In genomic region chr12:112005419-112006395, GRCh38 we compare ENCODE assay signal across 9 cellular contexts. TPM values are rescaled to one million over a fixed set of nuclear protein-coding genes. Genes with fewer than 3 reads are reported as not detected.
DNase-seq lines count a peak whose midpoint lies in the region; ATAC-seq and TF ChIP-seq lines count a peak whose summit lies in the region.
"Had no signal": no experiment of that assay in that cellular context is flagged by ENCODE, and none has a peak within 500 bp of the region (broad histone marks: within the 10 kb centered on the region; RNA-seq: fewer than 3 reads in every experiment).

No MANE protein-coding gene starts in this region.

- H3K27me3 Mint-ChIP-seq in GM23338 (ENCODE audit: insufficient read depth, low read depth, poor library complexity) (peaks cover 2% of the 10 kb centered on the region), neural progenitor cell (ENCODE audit: insufficient read depth, low read depth) (no peaks in the 10 kb centered on the region)
- H3K27me3 Mint-ChIP-seq in activated CD4-positive, alpha-beta memory T cell treated with anti-CD3 and anti-CD28 coated beads, Interleukin-2, amount 10 ng/mL, durations not matched to agents 7 days and 5 days, result no peaks in the 10 kb centered on the region

- peak overlapping the region; percentile 12; the same call in 1 of the 2 replicates for H3K4me2 ChIP-seq in GM23338
- H3K4me2 ChIP-seq in neural progenitor cell, result peak overlapping the region; percentile 7

- no peaks in the 10 kb centered on the region for H3K9me3 ChIP-seq in neural progenitor cell (ENCODE audit: low read depth)

- H3K4me3 ChIP-seq in GM23338 (no peak overlapping the region), epithelial cell of esophagus (ENCODE audit: low read length) (no peak overlapping the region), neural progenitor cell (no peak overlapping the region)

- POLR2A ChIA-PET in activated CD4-positive, alpha-beta memory T cell treated with anti-CD3 and anti-CD28 coated beads, Interleukin-2, amount 10 ng/mL, durations not matched to agents 7 days and 5 days (lab: Charles Lee), result interaction anchor here (1.0 to 5.1 kb wide), 4 partner anchors 9 to 53 kb away, joined by 3 to 42 read pairs (median 5); no protein-coding TSS in a partner anchor

- no peak overlapping the region for H3K9ac ChIP-seq in neural progenitor cell

- TF ChIP-seq CTCF in GM23338 (conservative IDR thresholded peaks at IDR 0.05; ENCODE audit: low read depth in 2 of 2) (no peak), epithelial cell of esophagus (IDR thresholded peaks at IDR 0.05; ENCODE audit: insufficient read depth, low read depth, low read length, missing control alignments) (no peak), neural progenitor cell (IDR thresholded peaks at IDR 0.05) (no peak)

- H3K36me3 Mint-ChIP-seq in GM23338 (ENCODE audit: low read depth), result peaks cover 7% of the 10 kb centered on the region; the same call in 2 of the 3 replicates
- H3K36me3 Mint-ChIP-seq in neural progenitor cell, result peaks cover 5% of the 10 kb centered on the region
- peaks cover 35% of the 10 kb centered on the region for H3K36me3 Mint-ChIP-seq in activated CD4-positive, alpha-beta memory T cell treated with anti-CD3 and anti-CD28 coated beads, Interleukin-2, amount 10 ng/mL, durations not matched to agents 7 days and 5 days (ENCODE audit: low read depth)

- H3F3A ChIP-seq in GM23338 (replicated peaks; ENCODE audit: low read depth) (0 out of 2 replicates have a peak, but pooled peaks cover 6% of the 10 kb centered on the region), neural progenitor cell (ENCODE audit: low read depth) (peaks cover 17% of the 10 kb centered on the region)

- DNase-seq in GM23338 (ENCODE audit: low spot score) (peak; percentile 88), NCI-H460 (ENCODE audit: extremely low read depth, low read depth) (peak; percentile 32), epithelial cell of esophagus (ENCODE audit: low read depth) (peak; percentile 51), neural progenitor cell (ENCODE audit: low spot score) (peak; percentile 35), NCI-H524 (lab: John Stamatoyannopoulos, UW) (no peak), NCI-H2227 treated with DMSO at 0.1 percent for 48 hours (lab: John Stamatoyannopoulos, UW) (no peak)
- no peak for DNase-seq in stimulated activated CD4-positive, alpha-beta T cell treated with anti-CD3 and anti-CD28 coated beads, Interleukin-4, amount 100 ng/mL, for 4 hours
- no peak for DNase-seq in activated CD4-positive, alpha-beta memory T cell treated with anti-CD3 and anti-CD28 coated beads, Interleukin-2, amount 10 ng/mL, durations not matched to agents 7 days and 5 days
- DNase-seq: hypothalamus had no signal

- H3K9me2 ChIP-seq in GM23338 (ENCODE audit: insufficient read depth), result no peaks in the 10 kb centered on the region

- H3K4me1 ChIP-seq in GM23338 (ENCODE audit: insufficient read depth) (peaks cover 4% of the 10 kb centered on the region), neural progenitor cell (no peaks in the 10 kb centered on the region)

- H3K9me3 Mint-ChIP-seq in GM23338 (no peaks in the 10 kb centered on the region), neural progenitor cell (no peaks in the 10 kb centered on the region)
- no peaks in the 10 kb centered on the region for H3K9me3 Mint-ChIP-seq in activated CD4-positive, alpha-beta memory T cell treated with anti-CD3 and anti-CD28 coated beads, Interleukin-2, amount 10 ng/mL, durations not matched to agents 7 days and 5 days

- peak overlapping the region; percentile 15; the same call in 1 of the 2 replicates for H2AFZ ChIP-seq in GM23338
- peak overlapping the region; percentile 48 for H2AFZ ChIP-seq in neural progenitor cell (replicated peaks)

- H3K27ac Mint-ChIP-seq in GM23338 (peak overlapping the region; percentile 82), neural progenitor cell (no peak overlapping the region)
- H3K27ac Mint-ChIP-seq in activated CD4-positive, alpha-beta memory T cell treated with anti-CD3 and anti-CD28 coated beads, Interleukin-2, amount 10 ng/mL, durations not matched to agents 7 days and 5 days, result no peak overlapping the region

- H3K79me2 ChIP-seq in GM23338 (replicated peaks; ENCODE audit: insufficient read depth), result no peaks in the 10 kb centered on the region
- peaks cover under 1% of the 10 kb centered on the region for H3K79me2 ChIP-seq in neural progenitor cell (ENCODE audit: low read depth)

- H3K4me3 Mint-ChIP-seq in GM23338, result peak overlapping the region; percentile 32
- no peak overlapping the region for H3K4me3 Mint-ChIP-seq in neural progenitor cell
- H3K4me3 Mint-ChIP-seq in activated CD4-positive, alpha-beta memory T cell treated with anti-CD3 and anti-CD28 coated beads, Interleukin-2, amount 10 ng/mL, durations not matched to agents 7 days and 5 days, result no peak overlapping the region

- 0 out of 2 replicates have a peak overlapping the region, but pooled peaks have one; percentile 0 for H3K27ac ChIP-seq in GM23338 (ENCODE audit: low read depth)
- no peak overlapping the region for H3K27ac ChIP-seq in neural progenitor cell

- ATAC-seq in GM23338, result peak; percentile 100

- H3K36me3 ChIP-seq in GM23338 (ENCODE audit: insufficient read depth) (no peaks in the 10 kb centered on the region), neural progenitor cell (no peaks in the 10 kb centered on the region)

- CTCF ChIA-PET in activated CD4-positive, alpha-beta memory T cell treated with anti-CD3 and anti-CD28 coated beads, Interleukin-2, amount 10 ng/mL, durations not matched to agents 7 days and 5 days (lab: Charles Lee), result interaction anchor here (0.7 to 3.0 kb wide), 2 partner anchors 7 to 8 kb away, joined by 3 to 26 read pairs; partner anchors contain the start of genes ERP29 and TMEM116

- H3K4me1 Mint-ChIP-seq in GM23338 (peaks cover 17% of the 10 kb centered on the region), neural progenitor cell (no peaks in the 10 kb centered on the region)
- H3K4me1 Mint-ChIP-seq in activated CD4-positive, alpha-beta memory T cell treated with anti-CD3 and anti-CD28 coated beads, Interleukin-2, amount 10 ng/mL, durations not matched to agents 7 days and 5 days, result peaks cover 52% of the 10 kb centered on the region

- H3K27me3 ChIP-seq in GM23338 (ENCODE audit: insufficient read depth) (no peaks in the 10 kb centered on the region), neural progenitor cell (no peaks in the 10 kb centered on the region)

- no peaks in the 10 kb centered on the region for H4K20me1 ChIP-seq in GM23338 (replicated peaks; ENCODE audit: insufficient read depth)
- no peaks in the 10 kb centered on the region for H4K20me1 ChIP-seq in neural progenitor cell (ENCODE audit: low read depth)

TF ChIP-seq in GM23338, 12 proteins besides CTCF, POLR2A, EP300 and RAD21:
- no peak for TF ChIP-seq NANOG (IDR thresholded peaks at IDR 0.05; ENCODE audit: borderline replicate concordance)

RNA-seq across cellular contexts. Expression of gene TMEM116, which starts 7.3 kb away (rescaled TPM):
- total RNA-seq in GM23338 (2014; rRNA removed; shearing (Covaris generic)), result 8.0 and 12.0 TPM in 2 replicates
- 6.6 and 10.4 TPM in 2 replicates for polyA plus RNA-seq in GM23338 (2016; fragmentation: Nextera tagmentation; extraction: Ambion mirVana)
- total RNA-seq in NCI-H460 (2014; rRNA removed; shearing (Covaris generic)), result 13.0 and 13.3 TPM in 2 replicates
- polyA plus RNA-seq in NCI-H460 (2014; cell fraction: nucleus; rRNA removed), result 22.0 and 37.6 TPM in 2 replicates
- total RNA-seq in neural progenitor cell (ENCODE audit: low replicate concordance), result 24.5 and 28.4 TPM in 2 replicates
- 10 to 100 TPM; 17.8 to 19.7 TPM for total RNA-seq in activated CD4-positive, alpha-beta memory T cell treated with anti-CD3 and anti-CD28 coated beads, Interleukin-2, amount 10 ng/mL, durations not matched to agents 7 days and 5 days

RNA-seq across cellular contexts. Expression of gene ERP29, which starts 7.5 kb away (rescaled TPM):
- 90.7 and 91.1 TPM in 2 replicates for total RNA-seq in GM23338 (2014; rRNA removed; shearing (Covaris generic))
- 166 and 173 TPM in 2 replicates for polyA plus RNA-seq in GM23338 (2016; fragmentation: Nextera tagmentation; extraction: Ambion mirVana)
- 173 and 194 TPM in 2 replicates for total RNA-seq in NCI-H460 (2014; rRNA removed; shearing (Covaris generic))
- polyA plus RNA-seq in NCI-H460 (2014; cell fraction: nucleus; rRNA removed), result 167 and 193 TPM in 2 replicates
- 95.0 and 118 TPM in 2 replicates for total RNA-seq in neural progenitor cell (ENCODE audit: low replicate concordance)
- 100 to 1,000 TPM; 169 to 172 TPM for total RNA-seq in activated CD4-positive, alpha-beta memory T cell treated with anti-CD3 and anti-CD28 coated beads, Interleukin-2, amount 10 ng/mL, durations not matched to agents 7 days and 5 days

Comparison
In these comparisons a context has a peak if more than half of its experiments do, and no peak if none do; other contexts are left out.
1. DNase-seq: peak in GM23338 (single experiment), NCI-H460 (single experiment), epithelial cell of esophagus (single experiment) and neural progenitor cell (single experiment); none in NCI-H524 (0 of 2), stimulated activated CD4-positive, alpha-beta T cell treated with anti-CD3 and anti-CD28 coated beads, Interleukin-4, amount 100 ng/mL, for 4 hours (0 of 2), NCI-H2227 treated with DMSO at 0.1 percent for 48 hours (single experiment) and activated CD4-positive, alpha-beta memory T cell treated with anti-CD3 and anti-CD28 coated beads, Interleukin-2, amount 10 ng/mL, durations not matched to agents 7 days and 5 days (single experiment).